Comparison of ENCODE assay signal across 8 cellular contexts in the genomic region with DNA sequence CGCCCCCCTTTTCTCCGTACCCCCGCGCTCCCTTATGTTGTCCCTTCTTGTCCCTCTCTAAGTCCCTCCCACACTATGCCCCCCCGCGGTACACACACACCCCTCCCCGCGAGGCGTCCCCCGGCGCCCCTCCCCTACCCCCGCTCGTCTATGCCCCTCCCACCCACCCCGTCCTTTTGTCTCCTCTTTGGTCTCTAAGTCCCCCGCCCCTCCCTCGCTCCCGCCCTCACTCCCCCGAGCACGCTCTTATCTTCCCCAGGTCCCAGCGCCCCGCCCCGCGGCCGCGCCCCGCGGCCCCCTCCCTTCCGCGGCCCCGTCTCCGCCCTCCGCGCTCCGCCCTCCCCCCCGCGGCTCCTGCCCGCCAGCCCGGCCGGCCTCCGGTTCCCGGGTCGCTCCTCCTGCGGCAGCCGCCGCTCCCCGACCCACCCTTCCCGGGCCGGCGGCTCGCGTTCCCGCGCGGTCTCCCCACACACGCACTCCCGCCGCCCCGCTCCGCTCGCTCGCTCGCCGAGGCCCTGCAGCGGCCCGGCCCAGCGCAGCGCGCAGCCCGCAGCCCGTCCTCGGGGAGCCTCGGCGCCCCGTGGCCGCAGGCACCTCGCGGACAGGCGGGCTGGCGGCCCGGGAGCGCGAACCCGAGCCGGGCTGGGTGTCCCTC. TPM values are rescaled to one million over a fixed set of nuclear protein-coding genes. Genes with fewer than 3 reads are reported as not detected.
A peak's percentile ranks its signal among the peaks of the same experiment; 100 is the strongest.
DNase-seq lines count a peak whose midpoint lies in the region; ATAC-seq and TF ChIP-seq lines count a peak whose summit lies in the region.

No MANE protein-coding gene starts in this region.

- 1 to 39% methylated on average over 54 to 71 of the region's 84 CpGs for WGBS in esophagus, 2 donors

- H3K9ac ChIP-seq in OCI-LY3 (ENCODE audit: low read length), result peak overlapping the region; percentile 85
- peak overlapping the region; percentile 64 for H3K9ac ChIP-seq in mucosa of stomach (ENCODE audit: low read length)

- TF ChIP-seq CTCF in AG04449 (IDR thresholded peaks at IDR 0.05; ENCODE audit: insufficient read depth, low read length, missing control alignments), result no peak
- TF ChIP-seq CTCF in OCI-LY3 (IDR thresholded peaks at IDR 0.05; ENCODE audit: low read depth, low read length), result no peak

- peaks cover 6% of the 10 kb centered on the region for H3K36me3 ChIP-seq in OCI-LY3 (replicated peaks; ENCODE audit: low read depth, low read length)
- no peaks in the 10 kb centered on the region for H3K36me3 ChIP-seq in esophagus (ENCODE audit: control insufficient read depth in 2 of 2, insufficient read depth in 2 of 2, low read length in 1 of 2)
- H3K36me3 ChIP-seq in mucosa of stomach (ENCODE audit: control insufficient read depth, insufficient read depth, low read length), result no peaks in the 10 kb centered on the region

- H3K9me3 ChIP-seq in OCI-LY3 (ENCODE audit: insufficient read depth, low read length) (no peaks in the 10 kb centered on the region), esophagus (ENCODE audit: control insufficient read depth in 2 of 2, insufficient read depth in 1 of 2, low read depth in 1 of 2, low read length in 1 of 2) (peaks cover 0 to 2% of the 10 kb centered on the region in 2 donors), mucosa of stomach (ENCODE audit: control insufficient read depth, low read length) (no peaks in the 10 kb centered on the region)

- H3K27ac ChIP-seq in OCI-LY3 (ENCODE audit: low read length) (no peak overlapping the region), esophagus (ENCODE audit: low read depth in 2 of 2, low read length in 1 of 2) (peak overlapping the region; percentile 82 to 88)

- H3K79me2 ChIP-seq in OCI-LY3 (ENCODE audit: low read length), result no peaks in the 10 kb centered on the region

- H3K4me2 ChIP-seq in OCI-LY3 (ENCODE audit: low read length), result peak overlapping the region; percentile 91

- DNase-seq in AG04449 (ENCODE audit: low read depth, low spot score), result peak; percentile 37
- peak; percentile 79 for DNase-seq in activated T-cell treated with anti-CD3 and anti-CD28 coated beads, Interleukin-2, amount 50 U/mL, for 1 hour
- DNase-seq in stimulated activated CD8-positive, alpha-beta memory T cell treated with anti-CD3 and anti-CD28 coated beads, Interleukin-4, amount 100 ng/mL, for 48 hours, result peak; percentile 77

- ATAC-seq in GM19023 (IDR thresholded peaks at IDR 0.05; ENCODE audit: unreplicated experiment) (peak; percentile 40), HG03521 (IDR thresholded peaks at IDR 0.05; ENCODE audit: unreplicated experiment) (peak; percentile 44)

- 0 out of 2 replicates have a peak, but pooled peaks cover 5% of the 10 kb centered on the region for H3K27me3 ChIP-seq in OCI-LY3 (ENCODE audit: low read depth, low read length)
- no peaks in the 10 kb centered on the region for H3K27me3 ChIP-seq in esophagus (ENCODE audit: control insufficient read depth in 1 of 2, insufficient read depth in 2 of 2, low read length in 2 of 2)
- H3K27me3 ChIP-seq in mucosa of stomach (ENCODE audit: control insufficient read depth, insufficient read depth, low read length), result no peaks in the 10 kb centered on the region

- 0 out of 2 replicates have a peak, but pooled peaks cover 4% of the 10 kb centered on the region for H3K4me1 ChIP-seq in OCI-LY3 (ENCODE audit: low read length)
- H3K4me1 ChIP-seq in esophagus (ENCODE audit: control insufficient read depth in 2 of 2, insufficient read depth in 2 of 2, low read length in 1 of 2), result no peaks in the 10 kb centered on the region
- no peaks in the 10 kb centered on the region for H3K4me1 ChIP-seq in mucosa of stomach (ENCODE audit: control insufficient read depth, insufficient read depth, low read length)

- no peak overlapping the region for H2AFZ ChIP-seq in OCI-LY3 (ENCODE audit: low read depth, low read length)

- POLR2A ChIA-PET in AG04449 (lab: Yijun Ruan, JAX), result no interaction called here

- no peaks in the 10 kb centered on the region for H4K20me1 ChIP-seq in OCI-LY3 (ENCODE audit: insufficient read depth, low read length)

- H3K4me3 ChIP-seq in AG04449 (ENCODE audit: low read depth, low read length) (peak overlapping the region; percentile 63), OCI-LY3 (ENCODE audit: low read length) (peak overlapping the region; percentile 98), esophagus (ENCODE audit: low read depth in 1 of 2, low read length in 2 of 2) (peak overlapping the region; percentile 48 to 61), mucosa of stomach (ENCODE audit: low read length) (peak overlapping the region; percentile 50)

- CTCF ChIA-PET in AG04449 (lab: Yijun Ruan, JAX), result interaction anchor here (3.3 kb wide), 1 partner anchor 128 kb away, joined by 21 read pairs; no protein-coding TSS in a partner anchor

RNA-seq across cellular contexts. Expression of a gene that starts 26.3 kb away (rescaled TPM):
- 10 to 100 TPM in 1 of 2 donors, 1 to 10 TPM in 1; 8.3 to 14.1 TPM for polyA plus RNA-seq in esophagus

RNA-seq across cellular contexts. Expression of a gene that starts 50.2 kb away (rescaled TPM):
- 1 to 10 TPM; 1.0 to 1.7 TPM for polyA plus RNA-seq in esophagus
